Comparison of ENCODE assay signal across 2 cellular contexts in the genomic region with DNA sequence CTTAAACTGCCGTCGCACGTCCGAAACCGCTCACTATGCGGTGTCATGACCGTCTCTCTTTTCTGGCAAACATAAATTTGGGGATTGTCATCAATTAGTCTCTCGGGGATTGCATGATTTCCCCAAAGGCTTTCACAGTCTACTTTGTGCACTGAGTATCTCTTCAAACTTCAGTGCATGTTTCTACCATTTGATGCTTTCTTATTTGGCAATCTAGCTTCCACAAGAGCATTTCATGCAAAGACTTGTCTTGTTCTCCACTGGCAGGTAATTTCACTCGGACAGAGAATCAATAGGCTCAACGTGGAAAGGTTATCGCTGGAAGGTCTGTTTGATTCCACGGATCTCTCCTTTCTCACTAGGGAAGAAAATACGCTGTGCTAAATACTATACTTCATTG. TPM values are rescaled to one million over a fixed set of nuclear protein-coding genes. Genes with fewer than 3 reads are reported as not detected.
"Had no signal": no experiment of that assay in that cellular context is flagged by ENCODE, and none has a peak within 500 bp of the region (broad histone marks: within the 10 kb centered on the region; RNA-seq: fewer than 3 reads in every experiment).

No MANE protein-coding gene starts in this region.

RNA-seq across cellular contexts. Expression of a gene that starts 0.8 kb away (rescaled TPM):
- total RNA-seq: G401, GM12878 had no signal

RNA-seq across cellular contexts. Expression of a gene that starts 5.5 kb away (rescaled TPM):
- total RNA-seq: G401, GM12878 had no signal

RNA-seq across cellular contexts. Expression of a gene that starts 10.3 kb away (rescaled TPM):
- total RNA-seq: G401, GM12878 had no signal

RNA-seq across cellular contexts. Expression of a gene that starts 15.0 kb away (rescaled TPM):
- total RNA-seq: G401, GM12878 had no signal

RNA-seq across cellular contexts. Expression of a gene that starts 19.8 kb away (rescaled TPM):
- total RNA-seq: G401, GM12878 had no signal
